In genomic region chr4:159758061-159758460, GRCh38 we compare ENCODE assay signal across 23 cellular contexts.
DNase-seq lines count a peak whose midpoint lies in the region; ATAC-seq and TF ChIP-seq lines count a peak whose summit lies in the region.
"Had no signal": no experiment of that assay in that cellular context is flagged by ENCODE, and none has a peak within 500 bp of the region (broad histone marks: within the 10 kb centered on the region; RNA-seq: fewer than 3 reads in every experiment).

No MANE protein-coding gene starts in this region.

- H3K9me3 Mint-ChIP-seq in H9 = peaks cover 18 to 26% of the 10 kb centered on the region in 2 experiments

- intact Hi-C loops in body of pancreas (cut with DNase I) (no loop called here), left lung (cut with DNase I) (no loop called here), upper lobe of right lung (cut with DNase I) (no loop called here)

- no peak overlapping the region for H3K4me3 Mint-ChIP-seq in H9
- H3K4me3 Mint-ChIP-seq: B cell; CD4-positive, alpha-beta T cell; CD8-positive, alpha-beta T cell had no signal

- no peak overlapping the region for H3T11ph ChIP-seq in H9 (ENCODE audit: low read length)

- H2AFZ ChIP-seq in H9 (ENCODE audit: low read length) = no peak overlapping the region

- no peak overlapping the region for H3K27ac ChIP-seq in body of pancreas
- no peak overlapping the region for H3K27ac ChIP-seq in left lung
- no peak overlapping the region for H3K27ac ChIP-seq in upper lobe of right lung
- no peak overlapping the region for H3K27ac ChIP-seq in H9 (ENCODE audit: insufficient read length, low read depth, low read length)
- H3K27ac ChIP-seq: 22Rv1; A549; BLaER1 treated with 17β-estradiol and CSF1 and Interleukin-3, amounts not matched to agents 10 nM and 100 nM; C4-2B had no signal

- H3K9me3 ChIP-seq in body of pancreas = no peaks in the 10 kb centered on the region
- H3K9me3 ChIP-seq in left lung = peaks cover 0 to 16% of the 10 kb centered on the region in 2 donors
- no peaks in the 10 kb centered on the region for H3K9me3 ChIP-seq in upper lobe of right lung
- no peaks in the 10 kb centered on the region for H3K9me3 ChIP-seq in H9 (ENCODE audit: control insufficient read depth, low read depth, low read length)
- H3K9me3 ChIP-seq: A549 had no signal

- H3K4me2 ChIP-seq in H9 (ENCODE audit: insufficient read depth, insufficient read length, low read length) = no peak overlapping the region
- H3K4me2 ChIP-seq: A549; BLaER1 treated with 17β-estradiol and CSF1 and Interleukin-3, amounts not matched to agents 10 nM and 100 nM had no signal

- no peaks in the 10 kb centered on the region for H3K23me2 ChIP-seq in H9 (ENCODE audit: insufficient read length, low read depth, low read length, poor library complexity, severe bottlenecking)

- H2BK120ac ChIP-seq in H9 (ENCODE audit: low read depth, low read length, poor library complexity, severe bottlenecking) = no peak overlapping the region

- H4K8ac ChIP-seq in H9 (replicated peaks; ENCODE audit: insufficient read length, low read depth, low read length) = no peak overlapping the region

- H3K79me2 ChIP-seq in H9 (ENCODE audit: insufficient read depth, low read length) = no peaks in the 10 kb centered on the region

- H3K56ac ChIP-seq in H9 (ENCODE audit: insufficient read length, low read depth, low read length) = no peak overlapping the region

- H3K27me3 ChIP-seq in body of pancreas = no peaks in the 10 kb centered on the region
- H3K27me3 ChIP-seq in left lung = no peaks in the 10 kb centered on the region
- no peaks in the 10 kb centered on the region for H3K27me3 ChIP-seq in upper lobe of right lung
- H3K27me3 ChIP-seq in H9 (ENCODE audit: insufficient read depth, low read length) = no peaks in the 10 kb centered on the region
- H3K27me3 ChIP-seq: BLaER1 treated with 17β-estradiol and CSF1 and Interleukin-3, amounts not matched to agents 10 nM and 100 nM had no signal

- no peak overlapping the region for H2BK15ac ChIP-seq in H9 (ENCODE audit: low read depth, low read length)

- H3K27me3 Mint-ChIP-seq in H9 (ENCODE audit: low read depth) = no peaks in the 10 kb centered on the region
- H3K27me3 Mint-ChIP-seq: B cell; CD4-positive, alpha-beta T cell had no signal

- H2BK5ac ChIP-seq in H9 (ENCODE audit: insufficient read length, low read length) = no peak overlapping the region

- no peaks in the 10 kb centered on the region for H3K79me1 ChIP-seq in H9 (ENCODE audit: insufficient read depth, low read depth, low read length, poor library complexity, severe bottlenecking)

- ATAC-seq in body of pancreas = peak; percentile 64
- ATAC-seq in left lung = peak; percentile 82
- peak; percentile 53 for ATAC-seq in upper lobe of right lung
- ATAC-seq: A549; CD8-positive, alpha-beta T cell; GM12878 had no signal

- H3K18ac ChIP-seq in H9 (ENCODE audit: insufficient read length, low read depth, low read length) = no peak overlapping the region

- no peaks in the 10 kb centered on the region for H3K4me1 Mint-ChIP-seq in H9
- H3K4me1 Mint-ChIP-seq: B cell had no signal

- no peaks in the 10 kb centered on the region for H3K36me3 ChIP-seq in body of pancreas (replicated peaks in 1 of 2; ENCODE audit: insufficient read depth in 1 of 2, low read depth in 2 of 2)
- H3K36me3 ChIP-seq in left lung = no peaks in the 10 kb centered on the region
- H3K36me3 ChIP-seq in upper lobe of right lung = no peaks in the 10 kb centered on the region
- H3K36me3 ChIP-seq: BLaER1 treated with 17β-estradiol and CSF1 and Interleukin-3, amounts not matched to agents 10 nM and 100 nM had no signal

- H3K4me1 ChIP-seq in body of pancreas (peaks cover 15% of the 10 kb centered on the region), left lung (no peaks in the 10 kb centered on the region), upper lobe of right lung (no peaks in the 10 kb centered on the region), H9 (ENCODE audit: insufficient read depth, low read length) (no peaks in the 10 kb centered on the region)
- H3K4me1 ChIP-seq: A549; BLaER1 treated with 17β-estradiol and CSF1 and Interleukin-3, amounts not matched to agents 10 nM and 100 nM had no signal

- no peak overlapping the region for H3K4ac ChIP-seq in H9 (ENCODE audit: low read depth, low read length)

- H3K36me3 Mint-ChIP-seq in H9 (ENCODE audit: insufficient read depth in 1 of 3, low read depth in 3 of 3) = peaks cover 11 to 24% (median 14%) of the 10 kb centered on the region in 3 experiments
- H3K36me3 Mint-ChIP-seq: CD8-positive, alpha-beta T cell had no signal

- no peak for TF ChIP-seq POLR2A in body of pancreas (IDR thresholded peaks at IDR 0.05)

- no peak overlapping the region for H3K23ac ChIP-seq in H9 (ENCODE audit: insufficient read length, low read depth, low read length)

- no peak overlapping the region for H3K14ac ChIP-seq in H9 (ENCODE audit: insufficient read depth, low read length)

- no peak overlapping the region for H2BK12ac ChIP-seq in H9 (ENCODE audit: insufficient read length, low read depth, low read length)

- no peaks in the 10 kb centered on the region for H4K20me1 ChIP-seq in H9 (ENCODE audit: control insufficient read depth, insufficient read depth, insufficient read length)
- H4K20me1 ChIP-seq: BLaER1 treated with 17β-estradiol and CSF1 and Interleukin-3, amounts not matched to agents 10 nM and 100 nM had no signal

- TF ChIP-seq CTCF in body of pancreas (IDR thresholded peaks at IDR 0.05) = no peak
- TF ChIP-seq CTCF in left lung (IDR thresholded peaks at IDR 0.05) = no peak
- TF ChIP-seq CTCF in upper lobe of right lung (IDR thresholded peaks at IDR 0.05) = no peak
- no peak for TF ChIP-seq CTCF in H9 (conservative IDR thresholded peaks at IDR 0.05)

- H4K5ac ChIP-seq in H9 (ENCODE audit: insufficient read length, low read depth, low read length) = no peak overlapping the region

- no peak overlapping the region for H3K9ac ChIP-seq in H9 (ENCODE audit: extremely low read depth, insufficient read length, low read length)
- H3K9ac ChIP-seq: BLaER1 treated with 17β-estradiol and CSF1 and Interleukin-3, amounts not matched to agents 10 nM and 100 nM had no signal

- H3K4me3 ChIP-seq in body of pancreas = no peak overlapping the region
- H3K4me3 ChIP-seq in left lung = no peak overlapping the region
- H3K4me3 ChIP-seq in upper lobe of right lung = no peak overlapping the region
- H3K4me3 ChIP-seq: A549; BLaER1 treated with 17β-estradiol and CSF1 and Interleukin-3, amounts not matched to agents 10 nM and 100 nM; GM12878 had no signal

- no peak overlapping the region for H2AK5ac ChIP-seq in H9 (ENCODE audit: insufficient read length, low read length)

- peak; percentile 6 for DNase-seq in DMS53 (lab: John Stamatoyannopoulos, UW)
- DNase-seq in DMS53 treated with DMSO at 0.1 percent for 48 hours (lab: John Stamatoyannopoulos, UW; ENCODE audit: unreplicated experiment) = no peak
- DNase-seq in body of pancreas = no peak
- no peak for DNase-seq in left lung
- DNase-seq in upper lobe of right lung = no peak
- DNase-seq in H9 = no peak
- no peak for DNase-seq in NCI-H1417 (lab: John Stamatoyannopoulos, UW)
- DNase-seq: AML-193; CD4-positive, alpha-beta T cell; CD8-positive, alpha-beta T cell; COR-L47; DMS 273 treated with DMSO at 0.1 percent for 48 hours; DMS153; DMS79; DND-41; EL; GDM1 had no signal

- WGBS in body of pancreas, 2 donors = 14 to 27% methylated on average over 1 of the region's 1 CpG
- no CpG with 5 or more reads among the region's 1 CpG for WGBS in H9 (ENCODE audit: extremely low coverage, insufficient read length, low lambda C conversion rate)

- no peak overlapping the region for H2BK20ac ChIP-seq in H9 (ENCODE audit: low read depth, low read length, poor library complexity, severe bottlenecking)

- H3K27ac Mint-ChIP-seq in H9 = no peak overlapping the region
- H3K27ac Mint-ChIP-seq: B cell; CD4-positive, alpha-beta T cell; CD8-positive, alpha-beta T cell had no signal

- no peak overlapping the region for H4K91ac ChIP-seq in H9 (ENCODE audit: insufficient read length, low read depth, low read length)
